In the genomic region with DNA sequence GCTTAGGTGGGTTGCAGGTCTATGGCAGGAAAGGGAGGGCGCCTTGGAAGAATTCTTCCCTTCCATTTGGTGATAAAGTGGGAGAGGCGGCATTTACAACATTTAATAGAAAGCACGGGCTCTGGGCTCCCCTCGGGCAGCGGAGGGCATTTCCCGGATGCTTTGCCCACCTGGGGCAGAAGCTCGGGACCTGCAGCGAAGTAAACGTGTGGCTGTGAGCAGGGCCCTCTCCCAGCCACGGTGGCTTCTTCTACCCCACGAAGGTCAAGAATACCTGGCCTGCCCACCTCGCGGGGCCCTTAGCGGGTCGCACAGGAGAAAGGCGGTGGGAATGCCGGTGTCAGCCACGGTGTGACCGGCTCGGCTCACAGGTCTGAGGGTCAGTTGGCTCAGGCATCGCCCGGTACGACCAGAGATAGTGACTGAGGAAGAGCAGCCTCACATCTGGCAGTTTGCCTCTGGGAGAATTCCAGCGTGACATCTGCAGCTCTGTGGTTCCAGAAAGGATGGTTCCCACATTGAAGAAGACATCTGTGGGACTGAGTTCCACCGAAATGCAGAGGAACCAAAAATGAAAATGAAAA, we compare ENCODE assay signal across 8 cellular contexts. TPM values are rescaled to one million over a fixed set of nuclear protein-coding genes. Genes with fewer than 3 reads are reported as not detected.
A peak's percentile ranks its signal among the peaks of the same experiment; 100 is the strongest.
DNase-seq lines count a peak whose midpoint lies in the region; ATAC-seq and TF ChIP-seq lines count a peak whose summit lies in the region.

No MANE protein-coding gene starts in this region.

- no peaks in the 10 kb centered on the region for H4K20me1 ChIP-seq in HCT116 (ENCODE audit: insufficient read depth)

- H2AFZ ChIP-seq in HCT116 (ENCODE audit: low read depth, low read length, poor library complexity, severe bottlenecking) (no peak overlapping the region), parathyroid adenoma (peak overlapping the region; percentile 63)

- no peaks in the 10 kb centered on the region for H3K9me3 Mint-ChIP-seq in activated CD4-positive, alpha-beta memory T cell treated with anti-CD3 and anti-CD28 coated beads, Interleukin-2, amount 10 ng/mL, durations not matched to agents 7 days and 5 days

- peaks cover 17% of the 10 kb centered on the region for H3K4me1 Mint-ChIP-seq in activated CD4-positive, alpha-beta memory T cell treated with anti-CD3 and anti-CD28 coated beads, Interleukin-2, amount 10 ng/mL, durations not matched to agents 7 days and 5 days

- H3K79me2 ChIP-seq in HCT116 (ENCODE audit: insufficient read depth, low read length) (peaks cover 43% of the 10 kb centered on the region), parathyroid adenoma (no peaks in the 10 kb centered on the region)

- TF ChIP-seq CTCF in HCT116 (IDR thresholded peaks at IDR 0.05 in 2 of 3, conservative IDR thresholded peaks at IDR 0.05 in 1 of 3; ENCODE audit: borderline replicate concordance in 1 of 3, insufficient read depth in 1 of 3, low read depth in 2 of 3, low read length in 2 of 3) (no peak), parathyroid adenoma (IDR thresholded peaks at IDR 0.05) (no peak)

- H3K27ac ChIP-seq in HCT116 (ENCODE audit: low read depth, low read length) (peak overlapping the region; percentile 52), parathyroid adenoma (peak overlapping the region; percentile 98)

- RAD21 ChIA-PET in HCT116 (lab: Charles Lee; ENCODE audit: low non-redundant PET in 1 of 2, low total read pairs in 2 of 2, uncharacterized antibody in 2 of 2, unreplicated experiment in 2 of 2), result interaction anchor here (0.6 to 1.8 kb wide), 2 partner anchors 63 to 438 kb away, joined by 3 to 4 read pairs; no protein-coding TSS in a partner anchor

- H3K27me3 ChIP-seq in HCT116 (ENCODE audit: insufficient read depth, low read length) (no peaks in the 10 kb centered on the region), parathyroid adenoma (ENCODE audit: control insufficient read depth, insufficient read depth, low read length) (no peaks in the 10 kb centered on the region)

- intact Hi-C loops in HCT116 (cut with micrococcal nuclease), result loop anchor here (5.0 kb wide), 2 partner anchors 55 to 260 kb away; no protein-coding TSS in a partner anchor

- H3K9me3 ChIP-seq in HCT116 (ENCODE audit: control insufficient read depth in 1 of 2, insufficient read depth in 1 of 2, low read depth in 1 of 2, low read length in 2 of 2), result no peaks in the 10 kb centered on the region
- H3K9me3 ChIP-seq in parathyroid adenoma (ENCODE audit: control insufficient read depth, low read length), result no peaks in the 10 kb centered on the region

- TF ChIP-seq RAD21 in HCT116 (IDR thresholded peaks at IDR 0.05; ENCODE audit: low read depth), result 0 out of 2 replicates have a peak, but pooled peaks have one; percentile 29

- ATAC-seq in HCT116, result peak; percentile 26

- CTCF ChIA-PET in HCT116 (lab: Charles Lee), result interaction anchor here (1.0 to 1.2 kb wide), 2 partner anchors 27 to 312 kb away, joined by 3 to 4 read pairs; no protein-coding TSS in a partner anchor
- CTCF ChIA-PET in activated CD4-positive, alpha-beta memory T cell treated with anti-CD3 and anti-CD28 coated beads, Interleukin-2, amount 10 ng/mL, durations not matched to agents 7 days and 5 days (lab: Charles Lee), result interaction anchor here (0.9 to 1.7 kb wide), 5 partner anchors 13 to 500 kb away, joined by 3 to 5 read pairs (median 3); no protein-coding TSS in a partner anchor

- no peak overlapping the region for H3K27ac Mint-ChIP-seq in activated CD4-positive, alpha-beta memory T cell treated with anti-CD3 and anti-CD28 coated beads, Interleukin-2, amount 10 ng/mL, durations not matched to agents 7 days and 5 days

- DNase-seq in ELF-1 (ENCODE audit: low read depth, low spot score), result peak; percentile 63
- no peak for DNase-seq in HCT116 (ENCODE audit: low read depth, low spot score)
- DNase-seq in activated CD4-positive, alpha-beta memory T cell treated with anti-CD3 and anti-CD28 coated beads, Interleukin-2, amount 10 ng/mL, durations not matched to agents 7 days and 5 days, result no peak
- DNase-seq in glomerular visceral epithelial cell (ENCODE audit: extremely low spot score), result peak; percentile 56
- no peak for DNase-seq in hippocampal formation (lab: John Stamatoyannopoulos, UW)
- DNase-seq in NAMALWA (ENCODE audit: low spot score), result no peak
- no peak for DNase-seq in epidermal melanocyte (ENCODE audit: insufficient read length, low spot score)

- H3K4me2 ChIP-seq in HCT116 (ENCODE audit: low read length), result peak overlapping the region; percentile 95
- H3K4me2 ChIP-seq in parathyroid adenoma (ENCODE audit: low read length), result peak overlapping the region; percentile 85

- no peaks in the 10 kb centered on the region for H3K9me2 ChIP-seq in HCT116 (ENCODE audit: insufficient read depth)

- H3K36me3 Mint-ChIP-seq in activated CD4-positive, alpha-beta memory T cell treated with anti-CD3 and anti-CD28 coated beads, Interleukin-2, amount 10 ng/mL, durations not matched to agents 7 days and 5 days (ENCODE audit: low read depth), result no peaks in the 10 kb centered on the region

- peaks cover 79% of the 10 kb centered on the region for H3K27me3 Mint-ChIP-seq in activated CD4-positive, alpha-beta memory T cell treated with anti-CD3 and anti-CD28 coated beads, Interleukin-2, amount 10 ng/mL, durations not matched to agents 7 days and 5 days

- H3K4me3 Mint-ChIP-seq in activated CD4-positive, alpha-beta memory T cell treated with anti-CD3 and anti-CD28 coated beads, Interleukin-2, amount 10 ng/mL, durations not matched to agents 7 days and 5 days, result peak overlapping the region; percentile 71

- H3K4me1 ChIP-seq in HCT116 (ENCODE audit: control insufficient read depth in 1 of 2, insufficient read depth in 2 of 2, low read length in 2 of 2), result peaks cover 13 to 59% of the 10 kb centered on the region in 2 experiments; a peak in 3 of 4 replicates
- peaks cover 12% of the 10 kb centered on the region for H3K4me1 ChIP-seq in parathyroid adenoma

- TSS peak; percentile 81 for BruUV-seq in HCT116 (replicated peaks; lab: Mats Ljungman, UMichigan)

- TF ChIP-seq POLR2A in HCT116 (IDR thresholded peaks at IDR 0.05; ENCODE audit: borderline replicate concordance, extremely low read depth, insufficient read depth, insufficient read length), result no peak

- H3K9ac ChIP-seq in HCT116 (ENCODE audit: low read length) (peak overlapping the region; percentile 83), parathyroid adenoma (peak overlapping the region; percentile 84)

- H3K36me3 ChIP-seq in HCT116 (ENCODE audit: control insufficient read depth in 1 of 2, insufficient read depth in 2 of 2, low read length in 2 of 2) (peaks cover 2 to 32% of the 10 kb centered on the region in 2 experiments; a peak in 1 of 4 replicates), parathyroid adenoma (ENCODE audit: control insufficient read depth, insufficient read depth, low read length) (no peaks in the 10 kb centered on the region)

- H3K4me3 ChIP-seq in HCT116 (replicated peaks in 1 of 2; ENCODE audit: low read depth in 1 of 2, low read length in 2 of 2) (peak overlapping the region; percentile 76), parathyroid adenoma (ENCODE audit: low read depth, low read length) (peak overlapping the region; percentile 68)

- POLR2A ChIA-PET in HCT116 (lab: Charles Lee), result interaction anchor here (1.4 kb wide), 1 partner anchor 66 kb away, joined by 3 read pairs; no protein-coding TSS in a partner anchor
- POLR2A ChIA-PET in activated CD4-positive, alpha-beta memory T cell treated with anti-CD3 and anti-CD28 coated beads, Interleukin-2, amount 10 ng/mL, durations not matched to agents 7 days and 5 days (lab: Charles Lee), result interaction anchor here (1.6 kb wide), 1 partner anchor 14 kb away, joined by 3 read pairs; no protein-coding TSS in a partner anchor

TF ChIP-seq in HCT116, 20 proteins besides CTCF, POLR2A, EP300 and RAD21:
- TF ChIP-seq TCF7L2 (IDR thresholded peaks at IDR 0.05; ENCODE audit: borderline replicate concordance, extremely low read depth, insufficient read depth, insufficient read length), result peak; percentile 5
- TF ChIP-seq, protein P1, sequence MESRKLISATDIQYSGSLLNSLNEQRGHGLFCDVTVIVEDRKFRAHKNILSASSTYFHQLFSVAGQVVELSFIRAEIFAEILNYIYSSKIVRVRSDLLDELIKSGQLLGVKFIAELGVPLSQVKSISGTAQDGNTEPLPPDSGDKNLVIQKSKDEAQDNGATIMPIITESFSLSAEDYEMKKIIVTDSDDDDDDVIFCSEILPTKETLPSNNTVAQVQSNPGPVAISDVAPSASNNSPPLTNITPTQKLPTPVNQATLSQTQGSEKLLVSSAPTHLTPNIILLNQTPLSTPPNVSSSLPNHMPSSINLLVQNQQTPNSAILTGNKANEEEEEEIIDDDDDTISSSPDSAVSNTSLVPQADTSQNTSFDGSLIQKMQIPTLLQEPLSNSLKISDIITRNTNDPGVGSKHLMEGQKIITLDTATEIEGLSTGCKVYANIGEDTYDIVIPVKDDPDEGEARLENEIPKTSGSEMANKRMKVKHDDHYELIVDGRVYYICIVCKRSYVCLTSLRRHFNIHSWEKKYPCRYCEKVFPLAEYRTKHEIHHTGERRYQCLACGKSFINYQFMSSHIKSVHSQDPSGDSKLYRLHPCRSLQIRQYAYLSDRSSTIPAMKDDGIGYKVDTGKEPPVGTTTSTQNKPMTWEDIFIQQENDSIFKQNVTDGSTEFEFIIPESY (IDR thresholded peaks at IDR 0.05; ENCODE audit: extremely low read depth, insufficient replicate concordance, low read length), result no peak
- TF ChIP-seq MAX (IDR thresholded peaks at IDR 0.05), result peak; percentile 54; the same call in 1 of the 2 replicates

RNA-seq across cellular contexts. Expression of gene F3, which starts 0.6 kb away (rescaled TPM):
- total RNA-seq in HCT116 (2021; ENCODE audit: unreplicated experiment), result 58.5 TPM
- 52.6 and 53.3 TPM in 2 replicates for polyA plus RNA-seq in HCT116 (2012)
- total RNA-seq in activated CD4-positive, alpha-beta memory T cell treated with anti-CD3 and anti-CD28 coated beads, Interleukin-2, amount 10 ng/mL, durations not matched to agents 7 days and 5 days, result under 1 TPM; 0.15 to 0.18 TPM

Comparison
In these comparisons a context has a peak if more than half of its experiments do, and no peak if none do; other contexts are left out.
1. DNase-seq: peak in ELF-1 (single experiment) and glomerular visceral epithelial cell (single experiment); none in HCT116 (single experiment), activated CD4-positive, alpha-beta memory T cell treated with anti-CD3 and anti-CD28 coated beads, Interleukin-2, amount 10 ng/mL, durations not matched to agents 7 days and 5 days (single experiment), hippocampal formation (0 of 2), NAMALWA (single experiment) and epidermal melanocyte (single experiment).
2. RNA of gene F3, which starts 0.6 kb away (total RNA-seq): 58.5 TPM in HCT116 (single experiment); 0.15 to 0.18 TPM in activated CD4-positive, alpha-beta memory T cell treated with anti-CD3 and anti-CD28 coated beads, Interleukin-2, amount 10 ng/mL, durations not matched to agents 7 days and 5 days; every median in the first group is over 10 times any median in the second.